ENCODE assay signal across 1 cellular context in genomic region chr15:77018796-77019475, GRCh38.
TF ChIP-seq lines count a peak whose summit lies in the region.

No MANE protein-coding gene starts in this region.

TF ChIP-seq in HepG2, 621 proteins besides CTCF, POLR2A, EP300 and RAD21:
- TF ChIP-seq TOE1 (CRISPR knock-in tag; IDR thresholded peaks at IDR 0.05) (no peak), ZNF557 (CRISPR knock-in tag; IDR thresholded peaks at IDR 0.05) (no peak), ZNF746 (CRISPR knock-in tag; IDR thresholded peaks at IDR 0.05) (no peak), ZNF343 (CRISPR knock-in tag; IDR thresholded peaks at IDR 0.05) (no peak), ZNF180 (CRISPR knock-in tag; IDR thresholded peaks at IDR 0.05; ENCODE audit: borderline replicate concordance, low read depth) (no peak), ZNF549 (CRISPR knock-in tag; IDR thresholded peaks at IDR 0.05) (no peak), ZKSCAN1 (IDR thresholded peaks at IDR 0.05; ENCODE audit: low read length) (no peak), NFYB (CRISPR knock-in tag; IDR thresholded peaks at IDR 0.05) (no peak)
TF ChIP-seq in HepG2: peak in this region for 0.
